Comparison of ENCODE assay signal across 18 cellular contexts in the genomic region with DNA sequence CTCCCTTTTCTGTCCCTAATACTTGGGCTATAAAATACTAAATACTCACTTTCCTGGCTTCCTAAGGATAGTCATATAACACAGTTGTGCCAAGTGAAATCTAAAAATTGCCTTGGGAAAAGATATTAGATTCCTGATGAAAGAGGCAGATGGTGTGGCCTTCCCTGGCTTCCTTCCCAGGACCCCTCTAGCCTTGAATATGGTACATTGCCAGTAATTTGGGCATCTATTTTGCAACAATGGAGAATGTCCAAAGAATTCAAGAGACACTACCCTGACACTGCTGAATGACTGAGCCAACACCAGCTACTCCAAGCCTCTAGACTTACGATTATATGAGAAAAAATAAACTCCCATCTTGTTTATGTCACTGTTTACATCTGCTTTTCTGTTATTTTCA. TPM values are rescaled to one million over a fixed set of nuclear protein-coding genes. Genes with fewer than 3 reads are reported as not detected.
DNase-seq lines count a peak whose midpoint lies in the region; ATAC-seq and TF ChIP-seq lines count a peak whose summit lies in the region.
"Had no signal": no experiment of that assay in that cellular context is flagged by ENCODE, and none has a peak within 500 bp of the region (broad histone marks: within the 10 kb centered on the region; RNA-seq: fewer than 3 reads in every experiment).

No MANE protein-coding gene starts in this region.

- no peak overlapping the region for H3K4me3 ChIP-seq in testis
- no peak overlapping the region for H3K4me3 ChIP-seq in vagina
- H3K4me3 ChIP-seq: BLaER1, SJCRH30 had no signal

- H3K27me3 ChIP-seq in testis, result no peaks in the 10 kb centered on the region
- H3K27me3 ChIP-seq in vagina, result no peaks in the 10 kb centered on the region
- H3K27me3 ChIP-seq: BLaER1, SJCRH30 had no signal

- H3K27me3 Mint-ChIP-seq in HFFc6 (ENCODE audit: insufficient read depth) (peaks cover 2% of the 10 kb centered on the region; the same call in 1 of the 2 replicates), brain (no peaks in the 10 kb centered on the region)

- H3K36me3 ChIP-seq in testis (ENCODE audit: low read depth, missing control alignments) (no peaks in the 10 kb centered on the region), vagina (no peaks in the 10 kb centered on the region)

- TF ChIP-seq POLR2A in testis (IDR thresholded peaks at IDR 0.05) (no peak), vagina (IDR thresholded peaks at IDR 0.05) (no peak)

- no peak for ATAC-seq in GM21825 (IDR thresholded peaks at IDR 0.05; ENCODE audit: unreplicated experiment)
- ATAC-seq: CD8-positive, alpha-beta T cell; PC-3 had no signal

- H3K9me3 Mint-ChIP-seq in HFFc6 (no peaks in the 10 kb centered on the region), brain (peaks cover 10 to 30% (median 21%) of the 10 kb centered on the region in 5 experiments)

- WGBS in testis, 2 donors, result 89 to 100% methylated on average over 1 of the region's 1 CpG

- H3K4me1 ChIP-seq in testis (no peaks in the 10 kb centered on the region), vagina (no peaks in the 10 kb centered on the region)
- H3K4me1 ChIP-seq: BLaER1 had no signal

- intact Hi-C loops in testis (cut with DNase I; ENCODE audit: low total_unique reads), result no loop called here
- intact Hi-C loops in vagina (cut with DNase I), result no loop called here

- H3K4me3 Mint-ChIP-seq in HFFc6, result no peak overlapping the region
- H3K4me3 Mint-ChIP-seq in brain, result no peak overlapping the region
- H3K4me3 Mint-ChIP-seq: CD8-positive, alpha-beta T cell had no signal

- DNase-seq in D341Med (ENCODE audit: low spot score) (peak; percentile 41), HFFc6 (no peak), NCI-H446 (lab: John Stamatoyannopoulos, UW) (peak; percentile 89 to 96), glomerular visceral epithelial cell (ENCODE audit: extremely low spot score) (no peak), testis (no peak), vagina (ENCODE audit: extremely low spot score in 2 of 2) (no peak)
- DNase-seq: CD8-positive, alpha-beta T cell; DMS153; MV-4-11; NCI-H146; NCI-H2107; NCI-H345; PC-3 had no signal

- no peak for TF ChIP-seq CTCF in HFFc6 (IDR thresholded peaks at IDR 0.05)
- no peak for TF ChIP-seq CTCF in brain (conservative IDR thresholded peaks at IDR 0.05)
- TF ChIP-seq CTCF in testis (IDR thresholded peaks at IDR 0.05), result no peak
- no peak for TF ChIP-seq CTCF in vagina (IDR thresholded peaks at IDR 0.05)

- H3K27ac Mint-ChIP-seq in HFFc6 (peak overlapping the region; percentile 40; the same call in 1 of the 2 replicates), brain (peak overlapping the region in 4 of 5 experiments; percentile 19 to 85 (median 78))
- H3K27ac Mint-ChIP-seq: CD8-positive, alpha-beta T cell had no signal

- H3K9me3 ChIP-seq in testis, result no peaks in the 10 kb centered on the region
- H3K9me3 ChIP-seq in vagina, result no peaks in the 10 kb centered on the region

- no peak overlapping the region for H3K27ac ChIP-seq in testis
- no peak overlapping the region for H3K27ac ChIP-seq in vagina
- H3K27ac ChIP-seq: BLaER1, SJCRH30 had no signal

- H3K4me1 Mint-ChIP-seq in HFFc6 (ENCODE audit: low read depth) (peaks cover 25% of the 10 kb centered on the region), brain (peaks cover 15% of the 10 kb centered on the region)

- H3K36me3 Mint-ChIP-seq in HFFc6 (ENCODE audit: low read depth) (peaks cover 29% of the 10 kb centered on the region), brain (peaks cover 84% of the 10 kb centered on the region)

RNA-seq across cellular contexts. Expression of gene COPG2, which starts 17.9 kb away (rescaled TPM):
- total RNA-seq in HFFc6 (2021; fragmentation: NEBNext Ultra II Directional; extraction: Animal tissue kit (Norgen Biotek cat#: 25700)), result 10 to 100 TPM; 20.2 to 25.4 (median 23.9) TPM
- polyA plus RNA-seq in brain (ENCODE audit: insufficient read depth, low read depth, low replicate concordance) (61.7 TPM), testis (ENCODE audit: insufficient read depth, low read depth, low replicate concordance) (44.2 TPM)
- total RNA-seq in testis (10 to 100 TPM; 41.8 to 51.0 TPM), vagina (15.7 TPM)

RNA-seq across cellular contexts. Expression of gene TSGA13, which starts 35.7 kb away (rescaled TPM):
- not detected for total RNA-seq in HFFc6 (2021; fragmentation: NEBNext Ultra II Directional; extraction: Animal tissue kit (Norgen Biotek cat#: 25700))
- polyA plus RNA-seq in brain (ENCODE audit: insufficient read depth, low read depth, low replicate concordance) (not detected), testis (ENCODE audit: insufficient read depth, low read depth, low replicate concordance) (20.4 TPM)
- total RNA-seq in testis (1 to 10 TPM; 6.8 to 9.5 TPM), vagina (not detected)
- total RNA-seq: CD8-positive, alpha-beta T cell; HT1080; PC-3; SJCRH30 had no signal

Comparison
In these comparisons a context has a peak if more than half of its experiments do, and no peak if none do; other contexts are left out.
1. DNase-seq: peak in D341Med (single experiment) and NCI-H446 (2 of 2); none in HFFc6 (single experiment), glomerular visceral epithelial cell (single experiment), testis (single experiment) and vagina (0 of 2).